In the genomic region with DNA sequence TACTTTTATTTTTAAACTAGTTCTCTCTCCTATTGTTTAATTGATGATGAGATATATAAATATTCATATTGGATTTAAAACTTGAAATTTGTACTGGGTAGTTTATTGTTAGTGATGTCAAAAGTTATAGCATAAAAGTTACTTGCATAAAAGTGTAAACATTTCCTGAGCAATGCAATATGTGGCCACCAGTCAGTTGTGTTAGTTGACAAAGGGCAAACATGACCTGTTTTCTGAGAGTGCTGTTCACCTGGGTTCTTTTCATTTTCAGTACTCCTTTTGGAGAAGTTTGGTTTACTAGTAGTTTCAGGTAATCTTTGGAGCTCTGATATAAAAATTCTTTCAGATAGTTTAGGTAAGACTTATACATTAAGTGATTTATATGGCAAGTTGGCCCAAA, we compare ENCODE assay signal across 28 cellular contexts.
"Had no signal": no experiment of that assay in that cellular context is flagged by ENCODE, and none has a peak within 500 bp of the region (broad histone marks: within the 10 kb centered on the region; RNA-seq: fewer than 3 reads in every experiment).

No MANE protein-coding gene starts in this region.

- H3K36me3 ChIP-seq: ascending aorta, breast epithelium, cardiac muscle cell, colonic mucosa, heart left ventricle had no signal

- DNase-seq: activated CD4-positive, alpha-beta memory T cell treated with anti-CD3 and anti-CD28 coated beads for 36 hours; activated CD4-positive, alpha-beta T cell treated with anti-CD3 and anti-CD28 coated beads for 36 hours; activated CD4-positive, alpha-beta T cell treated with anti-CD3 and anti-CD28 coated beads, Interleukin-2, amount 10 ng/mL, durations not matched to agents 24 days and 14 days; activated CD4-positive, CD25-positive, alpha-beta regulatory T cell; activated CD4-positive, CD25-positive, alpha-beta regulatory T cell treated with anti-CD3 and anti-CD28 coated beads, Interleukin-2, amount 50 U/mL, for 72 hours; activated CD8-positive, alpha-beta memory T cell treated with anti-CD3 and anti-CD28 coated beads, Interleukin-2, amount 10 ng/mL, durations not matched to agents 7 days and 5 days; activated CD8-positive, alpha-beta memory T cell treated with anti-CD3 and anti-CD28 coated beads, Interleukin-2, amount 50 U/mL, for 4 hours; activated CD8-positive, alpha-beta T cell treated with anti-CD3 and anti-CD28 coated beads, Interleukin-2, amount 10 ng/mL, durations not matched to agents 7 days and 5 days; activated effector memory CD4-positive, alpha-beta T cell treated with anti-CD3 and anti-CD28 coated beads, Interleukin-2, amount 50 U/mL, for 16 hours; activated naive CD4-positive, alpha-beta T cell; activated naive CD4-positive, alpha-beta T cell treated with anti-CD3 and anti-CD28 coated beads, Interleukin-2, amount 10 ng/mL, durations not matched to agents 7 days and 5 days; activated naive CD8-positive, alpha-beta T cell treated with anti-CD3 and anti-CD28 coated beads, Interleukin-2, amount 10 ng/mL, durations not matched to agents 7 days and 5 days; activated T-cell treated with anti-CD3 and anti-CD28 coated beads, Interleukin-2, amount 50 U/mL, for 1 hour; activated T-cell treated with anti-CD3 and anti-CD28 coated beads, Interleukin-2, amount 50 U/mL, for 48 hours; central memory CD4-positive, alpha-beta T cell; cerebellar nuclear complex; colonic mucosa; effector CD8-positive, alpha-beta T cell; endodermal cell; foreskin fibroblast; glutamatergic neuron; T-helper 2 cell had no signal

- ATAC-seq: activated CD4-positive, alpha-beta T cell treated with anti-CD3 and anti-CD28 coated beads for 36 hours; activated CD8-positive, alpha-beta memory T cell treated with anti-CD3 and anti-CD28 coated beads, Interleukin-2, amount 10 ng/mL, durations not matched to agents 7 days and 5 days; activated CD8-positive, alpha-beta T cell treated with anti-CD3 and anti-CD28 coated beads, Interleukin-2, amount 10 ng/mL, durations not matched to agents 7 days and 5 days; activated naive CD4-positive, alpha-beta T cell treated with anti-CD3 and anti-CD28 coated beads, Interleukin-2, amount 50 U/mL, for 72 hours; esophagus mucosa had no signal

- H3K4me1 ChIP-seq: ascending aorta, breast epithelium, colonic mucosa had no signal

- H3K9me3 ChIP-seq: ascending aorta, breast epithelium, colonic mucosa, heart left ventricle had no signal

- H3K27me3 ChIP-seq: ascending aorta, breast epithelium, cardiac muscle cell, colonic mucosa, heart left ventricle had no signal

- H3K4me3 ChIP-seq: ascending aorta, breast epithelium, cardiac muscle cell, colonic mucosa, heart left ventricle had no signal

- H3K27ac ChIP-seq: ascending aorta, breast epithelium, cardiac muscle cell, colonic mucosa, heart left ventricle had no signal
